Comparison of ENCODE assay signal across 12 cellular contexts in the genomic region with DNA sequence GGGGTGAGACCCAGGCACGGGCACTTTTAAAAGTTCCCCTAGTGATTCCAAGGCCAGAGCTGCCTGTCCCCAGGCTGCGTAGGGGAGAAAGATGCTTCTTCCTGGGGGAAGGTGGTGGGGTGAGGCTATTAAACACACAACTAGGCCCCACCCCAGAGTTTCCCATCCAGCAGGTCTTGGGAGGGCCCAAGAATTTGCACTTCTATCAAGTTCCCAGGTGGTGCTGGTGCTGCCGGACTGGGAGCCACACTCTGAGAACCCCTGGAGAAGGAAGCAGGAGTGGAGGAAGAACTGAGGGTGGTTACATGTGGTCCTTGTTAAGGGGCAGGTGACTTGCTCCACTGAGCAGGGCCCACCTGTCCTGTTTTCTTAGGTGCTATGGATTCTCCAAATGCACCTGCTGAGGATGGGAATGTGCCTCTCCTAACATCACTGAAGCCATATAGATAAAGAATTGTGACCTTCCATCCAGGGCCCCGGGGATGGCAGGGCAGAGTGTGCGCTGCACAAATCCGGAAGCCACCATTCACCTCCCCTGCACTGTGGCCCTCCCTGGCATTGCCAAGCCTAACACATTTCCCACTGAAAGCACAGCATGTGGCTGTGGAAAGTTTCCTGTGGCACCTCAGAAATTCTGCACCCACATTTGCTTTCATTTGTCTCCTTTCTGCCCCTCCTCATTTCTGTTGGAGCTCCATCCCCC.
DNase-seq lines count a peak whose midpoint lies in the region; ATAC-seq and TF ChIP-seq lines count a peak whose summit lies in the region.
"Had no signal": no experiment of that assay in that cellular context is flagged by ENCODE, and none has a peak within 500 bp of the region (broad histone marks: within the 10 kb centered on the region; RNA-seq: fewer than 3 reads in every experiment).

No MANE protein-coding gene starts in this region.

- H3K36me3 ChIP-seq in cardiac muscle cell, result no peaks in the 10 kb centered on the region
- H3K36me3 ChIP-seq in neuronal stem cell (replicated peaks in 1 of 2; ENCODE audit: control insufficient read depth in 2 of 2, insufficient read depth in 2 of 2, low read length in 2 of 2), result no peaks in the 10 kb centered on the region
- no peaks in the 10 kb centered on the region for H3K36me3 ChIP-seq in upper lobe of right lung
- no peaks in the 10 kb centered on the region for H3K36me3 ChIP-seq in neural progenitor cell

- no peak overlapping the region for H2BK120ac ChIP-seq in neuronal stem cell (ENCODE audit: low read depth, low read length)

- H2AFZ ChIP-seq in neuronal stem cell (ENCODE audit: low read length), result peak overlapping the region; percentile 96
- no peak overlapping the region for H2AFZ ChIP-seq in neural progenitor cell (replicated peaks)

- H3K4me3 ChIP-seq in cardiac muscle cell (no peak overlapping the region), neuronal stem cell (ENCODE audit: low read length in 2 of 2) (peak overlapping the region in 1 of 2 donors; percentile 3), upper lobe of right lung (no peak overlapping the region), neural progenitor cell (no peak overlapping the region)

- peak; percentile 1 for DNase-seq in activated CD4-positive, alpha-beta T cell treated with anti-CD3 and anti-CD28 coated beads for 1 hour
- no peak for DNase-seq in activated CD4-positive, alpha-beta T cell treated with anti-CD3 and anti-CD28 coated beads, Interleukin-2, amount 10 ng/mL, durations not matched to agents 24 days and 14 days
- no peak for DNase-seq in cardiac muscle cell (ENCODE audit: low read depth in 1 of 2, low spot score in 1 of 2)
- no peak for DNase-seq in neuronal stem cell (ENCODE audit: low spot score)
- no peak for DNase-seq in upper lobe of right lung
- no peak for DNase-seq in effector memory CD8-positive, alpha-beta T cell
- DNase-seq in NCI-H446 treated with DMSO at 0.1 percent for 48 hours (lab: John Stamatoyannopoulos, UW), result no peak
- no peak for DNase-seq in neural progenitor cell (ENCODE audit: low spot score)
- DNase-seq: activated naive CD4-positive, alpha-beta T cell treated with anti-CD3 and anti-CD28 coated beads, Interleukin-2, amount 10 ng/mL, durations not matched to agents 7 days and 5 days; DND-41; NCI-H1930 had no signal

- peak overlapping the region; percentile 29 for H3K4ac ChIP-seq in neuronal stem cell (ENCODE audit: low read length)

- H2BK5ac ChIP-seq in neuronal stem cell (ENCODE audit: low read length), result peak overlapping the region; percentile 80

- H3K4me1 ChIP-seq in cardiac muscle cell (ENCODE audit: low read depth) (peaks cover 36% of the 10 kb centered on the region), neuronal stem cell (ENCODE audit: control insufficient read depth in 2 of 2, insufficient read depth in 1 of 2, low read depth in 1 of 2, low read length in 2 of 2) (peaks cover 4 to 5% of the 10 kb centered on the region in 2 donors), upper lobe of right lung (peaks cover 51% of the 10 kb centered on the region), neural progenitor cell (no peaks in the 10 kb centered on the region)

- H3K27me3 ChIP-seq in cardiac muscle cell (no peaks in the 10 kb centered on the region), neuronal stem cell (ENCODE audit: control insufficient read depth in 3 of 3, insufficient read depth in 3 of 3, low read depth in 1 of 3, low read length in 3 of 3) (peaks cover 0 to 5% (median 0%) of the 10 kb centered on the region in 3 experiments), upper lobe of right lung (no peaks in the 10 kb centered on the region), neural progenitor cell (no peaks in the 10 kb centered on the region)

- no peak overlapping the region for H3K4me3 Mint-ChIP-seq in activated CD4-positive, alpha-beta T cell treated with anti-CD3 and anti-CD28 coated beads, Interleukin-2, amount 10 ng/mL, durations not matched to agents 24 days and 14 days
- H3K4me3 Mint-ChIP-seq in effector memory CD8-positive, alpha-beta T cell, result no peak overlapping the region
- H3K4me3 Mint-ChIP-seq in neural progenitor cell, result no peak overlapping the region
- H3K4me3 Mint-ChIP-seq: activated naive CD4-positive, alpha-beta T cell treated with anti-CD3 and anti-CD28 coated beads, Interleukin-2, amount 10 ng/mL, durations not matched to agents 7 days and 5 days had no signal

- H3K14ac ChIP-seq in neuronal stem cell (ENCODE audit: low read length), result no peak overlapping the region

- H3K9ac ChIP-seq in neuronal stem cell (ENCODE audit: low read depth, low read length, poor library complexity) (no peak overlapping the region), neural progenitor cell (no peak overlapping the region)

- H3F3A ChIP-seq in neural progenitor cell (ENCODE audit: low read depth), result no peaks in the 10 kb centered on the region

- peaks cover 39% of the 10 kb centered on the region for H3K4me1 Mint-ChIP-seq in activated CD4-positive, alpha-beta T cell treated with anti-CD3 and anti-CD28 coated beads, Interleukin-2, amount 10 ng/mL, durations not matched to agents 24 days and 14 days
- peaks cover 8 to 16% of the 10 kb centered on the region in 2 donors for H3K4me1 Mint-ChIP-seq in effector memory CD8-positive, alpha-beta T cell (ENCODE audit: low read depth in 2 of 2)
- peaks cover 9% of the 10 kb centered on the region for H3K4me1 Mint-ChIP-seq in neural progenitor cell

- WGBS in neuronal stem cell (ENCODE audit: extremely low coverage in 2 of 2, insufficient read length in 2 of 2, insufficient replicate concordance in 1 of 2), 2 donors, result no CpG with 5 or more reads among the region's 6 CpGs

- peaks cover 6% of the 10 kb centered on the region for H3K9me3 Mint-ChIP-seq in activated CD4-positive, alpha-beta T cell treated with anti-CD3 and anti-CD28 coated beads, Interleukin-2, amount 10 ng/mL, durations not matched to agents 24 days and 14 days
- no peaks in the 10 kb centered on the region for H3K9me3 Mint-ChIP-seq in effector memory CD8-positive, alpha-beta T cell
- no peaks in the 10 kb centered on the region for H3K9me3 Mint-ChIP-seq in neural progenitor cell
- H3K9me3 Mint-ChIP-seq: activated naive CD4-positive, alpha-beta T cell treated with anti-CD3 and anti-CD28 coated beads, Interleukin-2, amount 10 ng/mL, durations not matched to agents 7 days and 5 days had no signal

- peaks cover 11% of the 10 kb centered on the region for H3K27me3 Mint-ChIP-seq in activated CD4-positive, alpha-beta T cell treated with anti-CD3 and anti-CD28 coated beads, Interleukin-2, amount 10 ng/mL, durations not matched to agents 24 days and 14 days
- peaks cover 24 to 56% of the 10 kb centered on the region in 2 donors for H3K27me3 Mint-ChIP-seq in effector memory CD8-positive, alpha-beta T cell
- H3K27me3 Mint-ChIP-seq in neural progenitor cell (ENCODE audit: insufficient read depth, low read depth), result no peaks in the 10 kb centered on the region

- H3K4me2 ChIP-seq in neuronal stem cell (ENCODE audit: insufficient read depth, low read length, poor library complexity, severe bottlenecking) (no peak overlapping the region), neural progenitor cell (no peak overlapping the region)

- no peaks in the 10 kb centered on the region for H3K79me1 ChIP-seq in neuronal stem cell (ENCODE audit: low read depth, low read length)

- ATAC-seq in upper lobe of right lung, result no peak
- ATAC-seq in effector memory CD8-positive, alpha-beta T cell (replicated peaks), result no peak

- intact Hi-C loops in activated CD4-positive, alpha-beta T cell treated with anti-CD3 and anti-CD28 coated beads, Interleukin-2, amount 10 ng/mL, durations not matched to agents 24 days and 14 days (cut with micrococcal nuclease), result no loop called here
- intact Hi-C loops in upper lobe of right lung (cut with DNase I), result no loop called here

- H2BK15ac ChIP-seq in neuronal stem cell (ENCODE audit: low read length), result no peak overlapping the region

- no peaks in the 10 kb centered on the region for H3K9me3 ChIP-seq in cardiac muscle cell (ENCODE audit: low read depth)
- no peaks in the 10 kb centered on the region for H3K9me3 ChIP-seq in neuronal stem cell (replicated peaks in 1 of 2; ENCODE audit: control insufficient read depth in 2 of 2, insufficient read depth in 1 of 2, low read depth in 1 of 2, low read length in 2 of 2)
- no peaks in the 10 kb centered on the region for H3K9me3 ChIP-seq in upper lobe of right lung
- H3K9me3 ChIP-seq in neural progenitor cell (ENCODE audit: low read depth), result no peaks in the 10 kb centered on the region

- no peak overlapping the region for H4K91ac ChIP-seq in neuronal stem cell (ENCODE audit: low read depth, low read length, poor library complexity)

- H3K79me2 ChIP-seq in neural progenitor cell (ENCODE audit: low read depth), result no peaks in the 10 kb centered on the region

- H2AK5ac ChIP-seq in neuronal stem cell (ENCODE audit: low read depth, low read length), result peak overlapping the region; percentile 82

- peak overlapping the region; percentile 65 for H3K18ac ChIP-seq in neuronal stem cell (ENCODE audit: low read length)

- H4K8ac ChIP-seq in neuronal stem cell (ENCODE audit: low read depth, low read length), result peak overlapping the region; percentile 54

- H3K36me3 Mint-ChIP-seq in activated CD4-positive, alpha-beta T cell treated with anti-CD3 and anti-CD28 coated beads, Interleukin-2, amount 10 ng/mL, durations not matched to agents 24 days and 14 days (ENCODE audit: low read depth), result peaks cover 2% of the 10 kb centered on the region
- H3K36me3 Mint-ChIP-seq in effector memory CD8-positive, alpha-beta T cell (ENCODE audit: insufficient read depth), result no peaks in the 10 kb centered on the region
- no peaks in the 10 kb centered on the region for H3K36me3 Mint-ChIP-seq in neural progenitor cell
- H3K36me3 Mint-ChIP-seq: activated naive CD4-positive, alpha-beta T cell treated with anti-CD3 and anti-CD28 coated beads, Interleukin-2, amount 10 ng/mL, durations not matched to agents 7 days and 5 days had no signal

- no peak overlapping the region for H3K27ac Mint-ChIP-seq in activated CD4-positive, alpha-beta T cell treated with anti-CD3 and anti-CD28 coated beads, Interleukin-2, amount 10 ng/mL, durations not matched to agents 24 days and 14 days
- no peak overlapping the region for H3K27ac Mint-ChIP-seq in effector memory CD8-positive, alpha-beta T cell
- H3K27ac Mint-ChIP-seq in neural progenitor cell, result no peak overlapping the region
- H3K27ac Mint-ChIP-seq: activated naive CD4-positive, alpha-beta T cell treated with anti-CD3 and anti-CD28 coated beads, Interleukin-2, amount 10 ng/mL, durations not matched to agents 7 days and 5 days had no signal

- H2BK12ac ChIP-seq in neuronal stem cell (ENCODE audit: low read length), result no peak overlapping the region

- H3K23ac ChIP-seq in neuronal stem cell (ENCODE audit: low read depth, low read length, poor library complexity), result no peak overlapping the region

- TF ChIP-seq CTCF in cardiac muscle cell (IDR thresholded peaks at IDR 0.05; ENCODE audit: low read depth, low read length) (no peak), upper lobe of right lung (IDR thresholded peaks at IDR 0.05) (no peak), neural progenitor cell (IDR thresholded peaks at IDR 0.05) (no peak)

- no peaks in the 10 kb centered on the region for H4K20me1 ChIP-seq in neural progenitor cell (ENCODE audit: low read depth)

- H3K27ac ChIP-seq in cardiac muscle cell, result peak overlapping the region; percentile 97
- H3K27ac ChIP-seq in neuronal stem cell (replicated peaks; ENCODE audit: low read length), result no peak overlapping the region
- peak overlapping the region; percentile 81 for H3K27ac ChIP-seq in upper lobe of right lung
- H3K27ac ChIP-seq in neural progenitor cell, result no peak overlapping the region
- H3K27ac ChIP-seq: 22Rv1 had no signal

Comparison
In these comparisons a context has a peak if more than half of its experiments do, and no peak if none do; other contexts are left out.
1. H3K27ac ChIP-seq: peak in cardiac muscle cell (single experiment) and upper lobe of right lung (single experiment); none in neuronal stem cell (single experiment) and neural progenitor cell (single experiment).